ENCODE assay signal across 1 cellular context in genomic region chr17:80454557-80455327, GRCh38.
TF ChIP-seq lines count a peak whose summit lies in the region.

No MANE protein-coding gene starts in this region.

TF ChIP-seq in HepG2, 621 proteins besides CTCF, POLR2A, EP300 and RAD21 (continued from another document and continues in another):
- TF ChIP-seq CREM (IDR thresholded peaks at IDR 0.05): no peak
- peak; percentile 42; the same call in 1 of the 2 replicates for TF ChIP-seq CREM (CRISPR knock-in tag; IDR thresholded peaks at IDR 0.05)
- no peak for TF ChIP-seq PRDM4 (CRISPR knock-in tag; IDR thresholded peaks at IDR 0.05; ENCODE audit: borderline replicate concordance)
- TF ChIP-seq ZFP82 (CRISPR knock-in tag; IDR thresholded peaks at IDR 0.05; ENCODE audit: borderline replicate concordance): no peak; the same call in 1 of the 2 replicates
- no peak for TF ChIP-seq HNF4G (IDR thresholded peaks at IDR 0.05; ENCODE audit: borderline replicate concordance, low read depth, low read length)
- TF ChIP-seq HNF4G (CRISPR knock-in tag; IDR thresholded peaks at IDR 0.05; ENCODE audit: borderline replicate concordance, low read depth): no peak; the same call in 1 of the 2 replicates
- TF ChIP-seq RERE (CRISPR knock-in tag; IDR thresholded peaks at IDR 0.05; ENCODE audit: low read depth): no peak
- peak; percentile 89 for TF ChIP-seq TFDP1 (CRISPR knock-in tag; IDR thresholded peaks at IDR 0.05; ENCODE audit: borderline replicate concordance)
- TF ChIP-seq ZHX2 (IDR thresholded peaks at IDR 0.05; ENCODE audit: low read depth): no peak; the same call in 1 of the 2 replicates
- peak; percentile 78; the same call in 1 of the 2 replicates for TF ChIP-seq ZHX2 (CRISPR knock-in tag; IDR thresholded peaks at IDR 0.05; ENCODE audit: borderline replicate concordance)
- TF ChIP-seq PLSCR1 (CRISPR knock-in tag; IDR thresholded peaks at IDR 0.05; ENCODE audit: borderline replicate concordance): no peak; the same call in 1 of the 2 replicates
- TF ChIP-seq KLF13 (CRISPR knock-in tag; IDR thresholded peaks at IDR 0.05): peak; percentile 92
- TF ChIP-seq ZNF652 (CRISPR knock-in tag; IDR thresholded peaks at IDR 0.05; ENCODE audit: borderline replicate concordance, low read depth): no peak
- TF ChIP-seq DNMT1 (CRISPR knock-in tag; IDR thresholded peaks at IDR 0.05): peak; percentile 29; the same call in 1 of the 2 replicates
- peak; percentile 89; the same call in 1 of the 2 replicates for TF ChIP-seq PAWR (CRISPR knock-in tag; IDR thresholded peaks at IDR 0.05; ENCODE audit: borderline replicate concordance)
- no peak for TF ChIP-seq NFE2L2 (IDR thresholded peaks at IDR 0.05; ENCODE audit: low read length)
- TF ChIP-seq NBN (conservative IDR thresholded peaks at IDR 0.05): no peak
- peak; percentile 71; the same call in 1 of the 2 replicates for TF ChIP-seq TMF1 (CRISPR knock-in tag; IDR thresholded peaks at IDR 0.05; ENCODE audit: low read depth)
- peak; percentile 92; the same call in 1 of the 2 replicates for TF ChIP-seq ATF7-NPFF (CRISPR knock-in tag; IDR thresholded peaks at IDR 0.05; ENCODE audit: low read depth)
- TF ChIP-seq FOXP4 (CRISPR knock-in tag; IDR thresholded peaks at IDR 0.05): peak; percentile 57
- no peak for TF ChIP-seq PRPF4 (IDR thresholded peaks at IDR 0.05; ENCODE audit: low read depth, low read length, poor library complexity, severe bottlenecking)
- TF ChIP-seq ZNF674 (CRISPR knock-in tag; IDR thresholded peaks at IDR 0.05; ENCODE audit: low read depth): peak; percentile 78; the same call in 1 of the 2 replicates
- no peak for TF ChIP-seq ZNF513 (CRISPR knock-in tag; conservative IDR thresholded peaks at IDR 0.05)
- no peak for TF ChIP-seq SOX6 (IDR thresholded peaks at IDR 0.05)
- TF ChIP-seq SOX6 (CRISPR knock-in tag; IDR thresholded peaks at IDR 0.05): peak; percentile 34; the same call in 1 of the 2 replicates
- TF ChIP-seq TARDBP (CRISPR knock-in tag; IDR thresholded peaks at IDR 0.05): peak; percentile 86
- no peak for TF ChIP-seq RBM22 (optimal IDR thresholded peaks at IDR 0.05; ENCODE audit: low read length)
- peak; percentile 72 for TF ChIP-seq REPIN1 (CRISPR knock-in tag; IDR thresholded peaks at IDR 0.05; ENCODE audit: borderline replicate concordance, low read depth)
- TF ChIP-seq SMC3 (IDR thresholded peaks at IDR 0.05; ENCODE audit: low read length): no peak
- TF ChIP-seq ZNF605 (CRISPR knock-in tag; IDR thresholded peaks at IDR 0.05): peak; percentile 99
- no peak; the same call in 1 of the 2 replicates for TF ChIP-seq ZNF780A (CRISPR knock-in tag; IDR thresholded peaks at IDR 0.05)
- TF ChIP-seq TBP (CRISPR knock-in tag; IDR thresholded peaks at IDR 0.05): no peak
- no peak for TF ChIP-seq ZFP1 (CRISPR knock-in tag; IDR thresholded peaks at IDR 0.05)
- TF ChIP-seq ZNF703 (CRISPR knock-in tag; IDR thresholded peaks at IDR 0.05; ENCODE audit: borderline replicate concordance): no peak; the same call in 1 of the 2 replicates
